Comparison of ENCODE assay signal across 8 cellular contexts in the genomic region with DNA sequence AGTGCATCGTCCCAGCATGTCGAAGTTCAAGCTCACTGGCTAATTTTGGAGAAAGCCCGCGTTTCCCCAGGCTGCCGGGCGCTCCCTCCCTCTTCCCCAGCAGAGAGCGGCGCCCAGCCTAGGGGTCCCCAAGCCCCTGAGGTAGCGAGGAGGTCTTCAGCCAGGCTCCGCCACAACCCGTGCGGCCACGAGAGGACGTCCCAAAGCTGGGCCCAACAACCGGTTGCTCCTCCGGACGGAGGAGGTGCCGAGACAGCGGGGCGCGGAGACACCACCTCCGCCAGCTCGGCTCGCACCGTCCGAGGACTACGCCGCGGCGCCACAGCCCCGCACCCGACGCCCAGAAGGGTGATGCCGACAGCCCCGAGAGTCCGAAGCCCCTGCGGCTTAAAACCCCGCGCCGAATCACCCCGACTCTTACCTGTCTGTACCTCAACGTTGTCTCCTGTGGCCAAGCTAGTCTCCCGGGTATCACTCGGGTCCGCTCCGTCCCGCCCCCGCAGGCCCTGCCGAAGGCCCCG. TPM values are rescaled to one million over a fixed set of nuclear protein-coding genes. Genes with fewer than 3 reads are reported as not detected.
DNase-seq lines count a peak whose midpoint lies in the region; ATAC-seq, FAIRE-seq and TF ChIP-seq lines count a peak whose summit lies in the region.

A gene with protein sequence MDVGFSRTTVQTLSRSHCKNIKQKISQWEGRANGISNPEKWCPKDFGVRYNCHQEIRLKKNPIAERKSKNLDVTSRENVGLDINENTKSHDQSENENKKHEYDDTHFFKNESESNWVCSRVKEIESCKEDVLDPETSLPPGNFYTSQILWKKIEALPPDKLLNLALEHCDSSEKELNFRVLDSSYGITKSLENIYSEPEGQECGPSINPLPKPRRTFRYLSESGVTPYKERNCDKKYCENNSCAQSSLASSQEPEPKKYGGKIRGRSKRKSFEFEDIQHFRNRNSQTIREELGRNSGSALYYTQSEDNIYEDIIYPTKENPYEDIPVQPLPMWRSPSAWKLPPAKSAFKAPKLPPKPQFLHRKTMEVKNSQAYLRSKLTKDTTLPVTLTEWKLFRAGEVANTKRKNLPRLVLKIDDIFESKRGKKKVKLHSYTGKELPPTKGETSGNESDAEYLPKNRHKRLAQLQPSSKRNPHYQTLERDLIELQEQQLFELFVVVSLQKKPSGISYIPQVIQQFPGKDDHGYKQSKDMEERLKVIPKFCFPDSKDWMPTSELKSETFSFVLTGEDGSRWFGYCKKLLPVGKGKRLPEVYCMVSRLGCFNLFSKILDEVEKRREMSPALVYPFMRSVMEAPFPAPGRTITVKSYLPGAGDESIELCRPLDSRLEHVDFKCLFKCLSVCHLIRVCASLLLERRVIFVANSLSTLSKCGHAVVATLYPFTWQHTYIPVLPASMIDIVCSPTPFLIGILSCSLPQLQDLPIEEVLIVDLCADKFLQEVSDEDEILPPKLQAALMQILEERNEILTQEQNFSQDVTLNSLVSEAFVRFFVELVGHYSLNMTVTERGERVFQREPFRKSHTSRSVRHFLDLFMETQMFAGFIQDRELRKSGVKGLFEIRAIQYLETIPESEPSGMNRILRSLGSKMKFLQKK (minus strand): TSS at position 488 of the 521 bp plus-strand sequence. CDS start 44,065 bp downstream, outside the sequence.

- intact Hi-C loops in kidney (cut with DNase I): no loop called here

- H3K27ac ChIP-seq in kidney (ENCODE audit: low read depth in 2 of 2, low read length in 2 of 2): peak within 1 kb of the TSS; percentile 14 to 65
- peak within 1 kb of the TSS; percentile 1 for H3K27ac ChIP-seq in substantia nigra (ENCODE audit: low read depth, low read length, poor library complexity, severe bottlenecking)

- no peaks in the 10 kb centered on the region for H3K36me3 ChIP-seq in kidney (ENCODE audit: control insufficient read depth in 1 of 2, insufficient read depth in 2 of 2, low read length in 2 of 2)

- H3K9me3 ChIP-seq in kidney (ENCODE audit: control insufficient read depth in 1 of 2, low read length in 2 of 2): no peaks in the 10 kb centered on the region

- peak; percentile 80 for DNase-seq in ELF-1 (ENCODE audit: low read depth, low spot score)
- peak; percentile 60 for DNase-seq in amniotic stem cell (lab: John Stamatoyannopoulos, UW)
- DNase-seq in kidney: no peak
- DNase-seq in substantia nigra (lab: John Stamatoyannopoulos, UW): peak in 7 of 49 donors; percentile 11 to 46 (median 25)
- DNase-seq in cerebellar nuclear complex (lab: John Stamatoyannopoulos, UW): no peak
- DNase-seq in AG08396 (ENCODE audit: low spot score): no peak

- ATAC-seq in GM19463 (IDR thresholded peaks at IDR 0.05; ENCODE audit: unreplicated experiment) (peak; percentile 57), HG03469 (IDR thresholded peaks at IDR 0.05; ENCODE audit: unreplicated experiment) (peak; percentile 37)

- H3K4me1 ChIP-seq in kidney (ENCODE audit: control insufficient read depth in 1 of 2, insufficient read depth in 1 of 2, low read depth in 1 of 2, low read length in 2 of 2): peaks cover 0 to 4% of the 10 kb centered on the region in 2 donors

- peak within 1 kb of the TSS; percentile 83 to 85 for H3K9ac ChIP-seq in kidney (ENCODE audit: low read length in 2 of 2)

- no peak for FAIRE-seq in kidney (lab: Jason Lieb, UNC)

- TF ChIP-seq CTCF in kidney (IDR thresholded peaks at IDR 0.05; ENCODE audit: borderline replicate concordance, extremely low read depth, insufficient read depth): no peak

- H3K4me3 ChIP-seq in kidney (ENCODE audit: low read length in 2 of 2): peak within 1 kb of the TSS; percentile 75 to 82

RNA-seq across cellular contexts. Expression of the gene that starts here (rescaled TPM):
- 2.5 TPM for total RNA-seq in kidney
- polyA plus RNA-seq in kidney (ENCODE audit: insufficient read depth, low read depth, low replicate concordance): 0.88 TPM

Comparison
In these comparisons a context has a peak if more than half of its experiments do, and no peak if none do; other contexts are left out.
1. DNase-seq: peak in ELF-1 (single experiment) and amniotic stem cell (single experiment); none in kidney (single experiment), cerebellar nuclear complex (0 of 2) and AG08396 (single experiment).